2 cellular contexts compared by ENCODE assay signal in the genomic region with DNA sequence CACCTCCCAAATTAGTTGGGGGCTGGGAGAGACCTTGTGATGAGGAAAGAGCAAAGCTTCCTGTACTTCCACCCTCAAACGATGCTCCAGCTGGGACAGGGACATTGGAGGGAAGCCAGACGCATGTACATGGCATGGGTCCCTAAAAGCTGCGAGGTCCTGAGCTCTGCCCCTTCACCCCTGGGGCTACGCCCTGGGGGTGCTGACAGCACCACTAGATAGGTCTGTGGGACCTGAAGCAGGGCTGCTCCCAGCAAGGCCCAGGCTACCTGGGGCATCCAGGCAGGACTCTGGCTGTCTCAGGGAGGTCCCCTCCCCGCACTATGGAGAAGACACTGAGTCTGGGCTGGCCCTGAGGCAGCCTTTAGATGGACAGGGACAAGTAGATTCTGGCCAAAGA.
TF ChIP-seq lines count a peak whose summit lies in the region.

No MANE protein-coding gene starts in this region.

TF ChIP-seq in HEK293, 187 proteins besides CTCF, POLR2A, EP300 and RAD21 (continued from another document):
- TF ChIP-seq ZNF18 (tag by site-specific recombination; IDR thresholded peaks at IDR 0.05) (no peak), KLF8 (tag by site-specific recombination; IDR thresholded peaks at IDR 0.05) (no peak)

TF ChIP-seq in SK-N-SH, 30 proteins besides CTCF, POLR2A, EP300 and RAD21:
- TF ChIP-seq MAX (IDR thresholded peaks at IDR 0.05; ENCODE audit: low read depth), result no peak
- TF ChIP-seq, protein P1, sequence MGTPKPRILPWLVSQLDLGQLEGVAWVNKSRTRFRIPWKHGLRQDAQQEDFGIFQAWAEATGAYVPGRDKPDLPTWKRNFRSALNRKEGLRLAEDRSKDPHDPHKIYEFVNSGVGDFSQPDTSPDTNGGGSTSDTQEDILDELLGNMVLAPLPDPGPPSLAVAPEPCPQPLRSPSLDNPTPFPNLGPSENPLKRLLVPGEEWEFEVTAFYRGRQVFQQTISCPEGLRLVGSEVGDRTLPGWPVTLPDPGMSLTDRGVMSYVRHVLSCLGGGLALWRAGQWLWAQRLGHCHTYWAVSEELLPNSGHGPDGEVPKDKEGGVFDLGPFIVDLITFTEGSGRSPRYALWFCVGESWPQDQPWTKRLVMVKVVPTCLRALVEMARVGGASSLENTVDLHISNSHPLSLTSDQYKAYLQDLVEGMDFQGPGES (IDR thresholded peaks at IDR 0.05; ENCODE audit: low read depth, low read length), result no peak
- no peak for TF ChIP-seq FOXM1 (IDR thresholded peaks at IDR 0.05; ENCODE audit: low read depth)
- no peak for TF ChIP-seq RXRA (IDR thresholded peaks at IDR 0.05; ENCODE audit: borderline replicate concordance, low read depth)
- TF ChIP-seq EZH2phosphoT487 (IDR thresholded peaks at IDR 0.05; ENCODE audit: borderline replicate concordance, low read depth), result no peak
- no peak for TF ChIP-seq FOXJ3 (CRISPR knock-in tag; IDR thresholded peaks at IDR 0.05)
- TF ChIP-seq TAF1 (IDR thresholded peaks at IDR 0.05; ENCODE audit: borderline replicate concordance, low read depth, low read length), result no peak
- TF ChIP-seq GATA2 (CRISPR knock-in tag; IDR thresholded peaks at IDR 0.05), result no peak
- TF ChIP-seq, protein P2, sequence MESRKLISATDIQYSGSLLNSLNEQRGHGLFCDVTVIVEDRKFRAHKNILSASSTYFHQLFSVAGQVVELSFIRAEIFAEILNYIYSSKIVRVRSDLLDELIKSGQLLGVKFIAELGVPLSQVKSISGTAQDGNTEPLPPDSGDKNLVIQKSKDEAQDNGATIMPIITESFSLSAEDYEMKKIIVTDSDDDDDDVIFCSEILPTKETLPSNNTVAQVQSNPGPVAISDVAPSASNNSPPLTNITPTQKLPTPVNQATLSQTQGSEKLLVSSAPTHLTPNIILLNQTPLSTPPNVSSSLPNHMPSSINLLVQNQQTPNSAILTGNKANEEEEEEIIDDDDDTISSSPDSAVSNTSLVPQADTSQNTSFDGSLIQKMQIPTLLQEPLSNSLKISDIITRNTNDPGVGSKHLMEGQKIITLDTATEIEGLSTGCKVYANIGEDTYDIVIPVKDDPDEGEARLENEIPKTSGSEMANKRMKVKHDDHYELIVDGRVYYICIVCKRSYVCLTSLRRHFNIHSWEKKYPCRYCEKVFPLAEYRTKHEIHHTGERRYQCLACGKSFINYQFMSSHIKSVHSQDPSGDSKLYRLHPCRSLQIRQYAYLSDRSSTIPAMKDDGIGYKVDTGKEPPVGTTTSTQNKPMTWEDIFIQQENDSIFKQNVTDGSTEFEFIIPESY (IDR thresholded peaks at IDR 0.05; ENCODE audit: borderline replicate concordance, low read depth), result no peak
- TF ChIP-seq, protein P3, sequence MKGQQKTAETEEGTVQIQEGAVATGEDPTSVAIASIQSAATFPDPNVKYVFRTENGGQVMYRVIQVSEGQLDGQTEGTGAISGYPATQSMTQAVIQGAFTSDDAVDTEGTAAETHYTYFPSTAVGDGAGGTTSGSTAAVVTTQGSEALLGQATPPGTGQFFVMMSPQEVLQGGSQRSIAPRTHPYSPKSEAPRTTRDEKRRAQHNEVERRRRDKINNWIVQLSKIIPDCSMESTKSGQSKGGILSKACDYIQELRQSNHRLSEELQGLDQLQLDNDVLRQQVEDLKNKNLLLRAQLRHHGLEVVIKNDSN (IDR thresholded peaks at IDR 0.05; ENCODE audit: borderline replicate concordance, low read depth), result no peak
